ENCODE assay signal across 21 cellular contexts in genomic region chr4:99651370-99651769, GRCh38. TPM values are rescaled to one million over a fixed set of nuclear protein-coding genes. Genes with fewer than 3 reads are reported as not detected.
"Had no signal": no experiment of that assay in that cellular context is flagged by ENCODE, and none has a peak within 500 bp of the region (broad histone marks: within the 10 kb centered on the region; RNA-seq: fewer than 3 reads in every experiment).

No MANE protein-coding gene starts in this region.

- H3K36me3 Mint-ChIP-seq: immature natural killer cell; memory B cell; mesothelial cell of epicardium; stimulated activated effector memory CD8-positive, alpha-beta T cell treated with anti-CD3 and anti-CD28 coated beads, Interleukin-12 subunit alpha, Interleukin-12 subunit beta, amount 100 ng/mL, for 72 hours had no signal

- H3K27ac ChIP-seq: colonic mucosa, esophagus squamous epithelium, left ventricle myocardium inferior, lower lobe of right lung, right atrium auricular region, tibial nerve, upper lobe of right lung had no signal

- H3K4me3 ChIP-seq: colonic mucosa, esophagus squamous epithelium, left ventricle myocardium inferior, lower lobe of right lung, right atrium auricular region, tibial nerve, upper lobe of right lung had no signal

- ATAC-seq: left cardiac atrium; stimulated activated effector memory CD8-positive, alpha-beta T cell treated with anti-CD3 and anti-CD28 coated beads, Interleukin-12 subunit alpha, Interleukin-12 subunit beta, amount 100 ng/mL, for 72 hours; stimulated activated naive CD8-positive, alpha-beta T cell treated with anti-CD3 and anti-CD28 coated beads, Interleukin-15, Interleukin-2, amounts not matched to agents 100 U/mL and 50 U/mL, for 24 hours; upper lobe of right lung had no signal

- H3K27me3 ChIP-seq: colonic mucosa, right atrium auricular region, tibial nerve, upper lobe of right lung had no signal

- H3K9me3 Mint-ChIP-seq: memory B cell; mesothelial cell of epicardium; stimulated activated effector memory CD8-positive, alpha-beta T cell treated with anti-CD3 and anti-CD28 coated beads, Interleukin-12 subunit alpha, Interleukin-12 subunit beta, amount 100 ng/mL, for 72 hours had no signal

- H3K4me1 Mint-ChIP-seq: immature natural killer cell; memory B cell; stimulated activated effector memory CD8-positive, alpha-beta T cell treated with anti-CD3 and anti-CD28 coated beads, Interleukin-12 subunit alpha, Interleukin-12 subunit beta, amount 100 ng/mL, for 72 hours had no signal

- H3K9me3 ChIP-seq: colonic mucosa, esophagus squamous epithelium, left ventricle myocardium inferior, lower lobe of right lung, right atrium auricular region, upper lobe of right lung had no signal

- H3K4me1 ChIP-seq: colonic mucosa, lower lobe of right lung, tibial nerve had no signal

- H3K27ac Mint-ChIP-seq: immature natural killer cell; memory B cell; mesothelial cell of epicardium; nephron progenitor cell; stimulated activated effector memory CD8-positive, alpha-beta T cell treated with anti-CD3 and anti-CD28 coated beads, Interleukin-12 subunit alpha, Interleukin-12 subunit beta, amount 100 ng/mL, for 72 hours had no signal

- H3K4me3 Mint-ChIP-seq: immature natural killer cell; memory B cell; mesothelial cell of epicardium; nephron progenitor cell; stimulated activated effector memory CD8-positive, alpha-beta T cell treated with anti-CD3 and anti-CD28 coated beads, Interleukin-12 subunit alpha, Interleukin-12 subunit beta, amount 100 ng/mL, for 72 hours had no signal

- H3K36me3 ChIP-seq: colonic mucosa, esophagus squamous epithelium, left ventricle myocardium inferior, lower lobe of right lung, tibial nerve, upper lobe of right lung had no signal

- DNase-seq: colonic mucosa; dermis blood vessel endothelial cell; esophagus squamous epithelium; foreskin fibroblast; immature natural killer cell; left cardiac atrium; left ventricle myocardium inferior; nephron progenitor cell; stimulated activated CD4-positive, alpha-beta T cell treated with anti-CD3 and anti-CD28 coated beads, Interleukin-4, amount 100 ng/mL, for 1 hour; stimulated activated CD8-positive, alpha-beta memory T cell treated with anti-CD3 and anti-CD28 coated beads, Interleukin-4, amount 100 ng/mL, for 48 hours; stimulated activated naive CD8-positive, alpha-beta T cell treated with anti-CD3 and anti-CD28 coated beads, Interleukin-15, Interleukin-2, amounts not matched to agents 100 U/mL and 50 U/mL, for 24 hours had no signal

RNA-seq across cellular contexts. Expression of gene C4orf54, which starts 6.3 kb away (rescaled TPM):
- total RNA-seq: cerebellum, epithelial cell of proximal tubule, lower lobe of right lung, osteocyte, tibial nerve, upper lobe of right lung had no signal
